In genomic region chr7:101137651-101138148, GRCh38 we compare ENCODE assay signal across 9 cellular contexts. TPM values are rescaled to one million over a fixed set of nuclear protein-coding genes. Genes with fewer than 3 reads are reported as not detected.
DNase-seq lines count a peak whose midpoint lies in the region; ATAC-seq and TF ChIP-seq lines count a peak whose summit lies in the region.
"Had no signal": no experiment of that assay in that cellular context is flagged by ENCODE, and none has a peak within 500 bp of the region (broad histone marks: within the 10 kb centered on the region; RNA-seq: fewer than 3 reads in every experiment).

No MANE protein-coding gene starts in this region.

- H3K27ac Mint-ChIP-seq in mesothelial cell of epicardium: peak overlapping the region; percentile 11

- H3K27ac ChIP-seq in heart right ventricle (peak overlapping the region in 7 of 10 donors; percentile 22 to 84 (median 52)), aorta (ENCODE audit: low read depth in 1 of 2, low read length in 2 of 2) (peak overlapping the region; percentile 2 to 34)
- H3K27ac ChIP-seq: C4-2B had no signal

- H3K4me1 Mint-ChIP-seq in mesothelial cell of epicardium: peaks cover 24% of the 10 kb centered on the region

- ATAC-seq in heart right ventricle (peak in 3 of 8 donors; percentile 15 to 23 (median 17)), aorta (ENCODE audit: low FRiP score) (peak; percentile 29), HG02870 (IDR thresholded peaks at IDR 0.05; ENCODE audit: unreplicated experiment) (no peak)

- H3K27me3 ChIP-seq in heart right ventricle (peaks cover 0 to 7% (median 0%) of the 10 kb centered on the region in 7 donors), aorta (ENCODE audit: control insufficient read depth in 1 of 2, insufficient read depth in 2 of 2, low read length in 1 of 2) (no peaks in the 10 kb centered on the region)

- TF ChIP-seq CTCF in heart right ventricle (IDR thresholded peaks at IDR 0.05) (no peak), cardiac fibroblast (IDR thresholded peaks at IDR 0.05; ENCODE audit: low read depth, low read length) (no peak), mesothelial cell of epicardium (IDR thresholded peaks at IDR 0.05; ENCODE audit: unreplicated experiment) (no peak)

- H3K4me1 ChIP-seq in heart right ventricle (peaks cover 7 to 42% (median 13%) of the 10 kb centered on the region in 9 donors), aorta (ENCODE audit: control insufficient read depth in 1 of 2, insufficient read depth in 2 of 2, low read length in 2 of 2) (no peaks in the 10 kb centered on the region)

- no peaks in the 10 kb centered on the region for H3K27me3 Mint-ChIP-seq in mesothelial cell of epicardium (ENCODE audit: low read depth)

- H3K36me3 Mint-ChIP-seq in mesothelial cell of epicardium: no peaks in the 10 kb centered on the region

- intact Hi-C loops in heart right ventricle (cut with DNase I): loop anchor here in 8 of 10 donors (1.0 to 10.0 kb wide), 6 partner anchors 40 to 243 kb away; partner anchors contain the start of genes ACHE (in 1 of the 8) and TRIM56 (in 1 of the 8)
- intact Hi-C loops in cardiac septum (cut with DNase I): loop anchor here (1.0 kb wide), 1 partner anchor 42 kb away; no protein-coding TSS in a partner anchor
- intact Hi-C loops in aorta (cut with DNase I): loop anchor here in 1 of 2 donors (2.0 kb wide), 2 partner anchors 43 to 53 kb away; partner anchors contain the start of gene TRIM56

- H3K9me3 ChIP-seq in heart right ventricle (no peaks in the 10 kb centered on the region), aorta (ENCODE audit: control insufficient read depth, low read length) (no peaks in the 10 kb centered on the region)

- H3K4me3 Mint-ChIP-seq in mesothelial cell of epicardium: no peak overlapping the region

- peak overlapping the region in 2 of 10 donors; percentile 15 to 26 for H3K4me3 ChIP-seq in heart right ventricle
- no peak overlapping the region for H3K4me3 ChIP-seq in cardiac fibroblast (replicated peaks in 1 of 2; ENCODE audit: low read depth in 2 of 2, low read length in 2 of 2)
- no peak overlapping the region for H3K4me3 ChIP-seq in aorta (ENCODE audit: low read length in 2 of 2)

- 66 to 71% methylated on average over 8 of the region's 8 CpGs for WGBS in heart right ventricle, 2 donors
- 39 to 44% methylated on average over 8 of the region's 8 CpGs for WGBS in aorta, 2 donors

- DNase-seq in heart right ventricle: no peak
- no peak for DNase-seq in cardiac septum (ENCODE audit: low spot score)
- DNase-seq in cardiac fibroblast (ENCODE audit: low read depth in 2 of 2): peak; percentile 56 to 87
- no peak for DNase-seq in mesothelial cell of epicardium (ENCODE audit: low spot score in 2 of 2, unreplicated experiment in 2 of 2)
- DNase-seq in aorta: no peak
- no peak for DNase-seq in kidney tubule cell (ENCODE audit: low spot score)
- no peak for DNase-seq in activated gamma-delta T cell treated with Interleukin-2 at 50 U/mL for 16 hours

- no peaks in the 10 kb centered on the region for H3K9me3 Mint-ChIP-seq in mesothelial cell of epicardium

- H3K36me3 ChIP-seq in heart right ventricle (peaks cover 0 to 27% (median 0%) of the 10 kb centered on the region in 9 donors), aorta (ENCODE audit: control insufficient read depth in 1 of 2, insufficient read depth in 2 of 2, low read length in 1 of 2) (peaks cover 0 to 9% of the 10 kb centered on the region in 2 donors)

RNA-seq across cellular contexts. Expression of gene SERPINE1, which starts 10.8 kb away (rescaled TPM):
- total RNA-seq in heart right ventricle (10 to 100 TPM in 3 of 10 donors, 1 to 10 TPM in 7; 1.2 to 67.8 (median 4.6) TPM), cardiac septum (27.2 TPM), mesothelial cell of epicardium (11.4 to 15.1 TPM (median 14.2 TPM) in 3 replicates), aorta (100 to 1,000 TPM in 1 of 2 donors, 10 to 100 TPM in 1; 57.1 to 693 TPM)
- polyA plus RNA-seq in heart right ventricle (100 to 1,000 TPM in 1 of 2 donors, 1 to 10 TPM in 1; 2.1 to 269 TPM), aorta (100 to 1,000 TPM in 1 of 2 donors, 10 to 100 TPM in 1; 71.5 to 137 TPM)

RNA-seq across cellular contexts. Expression of gene AP1S1, which starts 16.6 kb away (rescaled TPM):
- total RNA-seq in heart right ventricle (10 to 100 TPM in 7 of 10 donors, 1 to 10 TPM in 3; 7.8 to 15.2 (median 11.2) TPM), cardiac septum (12.1 TPM), mesothelial cell of epicardium (57.4 to 63.4 TPM (median 61.5 TPM) in 3 replicates), aorta (10 to 100 TPM; 21.3 to 26.9 TPM)
- polyA plus RNA-seq in heart right ventricle (10 to 100 TPM; 16.1 to 33.1 TPM), aorta (10 to 100 TPM; 16.8 to 51.2 TPM)

RNA-seq across cellular contexts. Expression of gene VGF, which starts 27.7 kb away (rescaled TPM):
- total RNA-seq in heart right ventricle (not detected), cardiac septum (0.08 TPM), mesothelial cell of epicardium (0.35 to 0.38 TPM (median 0.36 TPM) in 3 replicates), aorta (not detected)
- polyA plus RNA-seq in heart right ventricle (under 1 TPM in 1 of 2 donors, not detected in 1; 0.17 TPM), aorta (not detected)

RNA-seq across cellular contexts. Expression of gene NAT16, which starts 42.4 kb away (rescaled TPM):
- total RNA-seq in heart right ventricle: not detected
- polyA plus RNA-seq in heart right ventricle: not detected
- not detected for total RNA-seq in cardiac septum
- total RNA-seq in mesothelial cell of epicardium: not detected in 3 replicates
- total RNA-seq in aorta: not detected
- polyA plus RNA-seq in aorta: not detected

RNA-seq across cellular contexts. Expression of gene TRIM56, which starts 52.4 kb away (rescaled TPM):
- total RNA-seq in heart right ventricle (10 to 100 TPM; 12.8 to 28.4 (median 16.7) TPM), cardiac septum (16.6 TPM), mesothelial cell of epicardium (33.6 to 40.1 TPM (median 39.6 TPM) in 3 replicates), aorta (10 to 100 TPM; 56.6 to 58.3 TPM)
- polyA plus RNA-seq in heart right ventricle (10 to 100 TPM in 1 of 2 donors, 1 to 10 TPM in 1; 5.8 to 12.9 TPM), aorta (10 to 100 TPM in 1 of 2 donors, 1 to 10 TPM in 1; 9.4 to 16.9 TPM)

Comparison
In these comparisons a context has a peak if more than half of its experiments do, and no peak if none do; other contexts are left out.
1. DNase-seq: peak in cardiac fibroblast (2 of 2); none in heart right ventricle (0 of 2), cardiac septum (single experiment), mesothelial cell of epicardium (0 of 2), aorta (0 of 2), kidney tubule cell (single experiment) and activated gamma-delta T cell treated with Interleukin-2 at 50 U/mL for 16 hours (single experiment).